In genomic region chr3:87478716-87479115, GRCh38 we compare ENCODE assay signal across 28 cellular contexts.
"Had no signal": no experiment of that assay in that cellular context is flagged by ENCODE, and none has a peak within 500 bp of the region (broad histone marks: within the 10 kb centered on the region; RNA-seq: fewer than 3 reads in every experiment).

No MANE protein-coding gene starts in this region.

- H3K36me3 ChIP-seq: ascending aorta, cardiac muscle cell, MG63 had no signal

- H3K36me3 Mint-ChIP-seq: activated CD4-positive, alpha-beta memory T cell treated with anti-CD3 and anti-CD28 coated beads for 36 hours; activated naive CD8-positive, alpha-beta T cell treated with anti-CD3 and anti-CD28 coated beads, Interleukin-2, amount 10 ng/mL, durations not matched to agents 7 days and 5 days had no signal

- H3K9me3 ChIP-seq: ascending aorta, body of pancreas, MG63 had no signal

- ATAC-seq: activated T-helper 17 cell treated with anti-CD3 and anti-CD28 coated beads, Interleukin-2, amount 50 U/mL, for 72 hours; body of pancreas; T-helper 17 cell had no signal

- H3K4me3 ChIP-seq: ascending aorta, body of pancreas, cardiac muscle cell, MG63 had no signal

- H3K4me1 Mint-ChIP-seq: activated CD4-positive, alpha-beta T cell treated with anti-CD3 and anti-CD28 coated beads, Interleukin-2, amount 10 ng/mL, durations not matched to agents 7 days and 5 days; activated naive CD8-positive, alpha-beta T cell treated with anti-CD3 and anti-CD28 coated beads, Interleukin-2, amount 10 ng/mL, durations not matched to agents 7 days and 5 days; activated T-helper 17 cell treated with anti-CD3 and anti-CD28 coated beads, Interleukin-2, amount 50 U/mL, for 72 hours; T-helper 17 cell had no signal

- H3K4me1 ChIP-seq: ascending aorta, body of pancreas had no signal

- H3K27ac ChIP-seq: ascending aorta, body of pancreas, cardiac muscle cell had no signal

- H3K27ac Mint-ChIP-seq: activated CD4-positive, alpha-beta memory T cell treated with anti-CD3 and anti-CD28 coated beads for 36 hours; activated CD4-positive, alpha-beta T cell treated with anti-CD3 and anti-CD28 coated beads, Interleukin-2, amount 10 ng/mL, durations not matched to agents 7 days and 5 days; activated naive CD8-positive, alpha-beta T cell treated with anti-CD3 and anti-CD28 coated beads, Interleukin-2, amount 10 ng/mL, durations not matched to agents 7 days and 5 days; activated T-helper 17 cell treated with anti-CD3 and anti-CD28 coated beads, Interleukin-2, amount 50 U/mL, for 72 hours; T-helper 17 cell had no signal

- H3K9me3 Mint-ChIP-seq: activated CD4-positive, alpha-beta T cell treated with anti-CD3 and anti-CD28 coated beads, Interleukin-2, amount 10 ng/mL, durations not matched to agents 7 days and 5 days; activated naive CD8-positive, alpha-beta T cell treated with anti-CD3 and anti-CD28 coated beads, Interleukin-2, amount 10 ng/mL, durations not matched to agents 7 days and 5 days had no signal

- H3K4me3 Mint-ChIP-seq: activated CD4-positive, alpha-beta memory T cell treated with anti-CD3 and anti-CD28 coated beads for 36 hours; activated CD4-positive, alpha-beta T cell treated with anti-CD3 and anti-CD28 coated beads, Interleukin-2, amount 10 ng/mL, durations not matched to agents 7 days and 5 days; activated naive CD8-positive, alpha-beta T cell treated with anti-CD3 and anti-CD28 coated beads, Interleukin-2, amount 10 ng/mL, durations not matched to agents 7 days and 5 days; activated T-helper 17 cell treated with anti-CD3 and anti-CD28 coated beads, Interleukin-2, amount 50 U/mL, for 72 hours; T-helper 17 cell had no signal

- H3K27me3 ChIP-seq: ascending aorta, body of pancreas, cardiac muscle cell, MG63 had no signal

- DNase-seq: activated CD4-positive, alpha-beta memory T cell treated with anti-CD3 and anti-CD28 coated beads for 36 hours; activated CD4-positive, alpha-beta T cell treated with anti-CD3 and anti-CD28 coated beads, Interleukin-2, amount 10 ng/mL, durations not matched to agents 7 days and 5 days; activated CD4-positive, CD25-positive, alpha-beta regulatory T cell; activated CD8-positive, alpha-beta memory T cell treated with anti-CD3 and anti-CD28 coated beads for 24 hours; activated gamma-delta T cell treated with Interleukin-2 at 50 U/mL for 16 hours; activated naive CD4-positive, alpha-beta T cell treated with anti-CD3 and anti-CD28 coated beads, Interleukin-2, amount 50 U/mL, for 16 hours; activated naive CD8-positive, alpha-beta T cell treated with anti-CD3 and anti-CD28 coated beads, Interleukin-2, amount 10 ng/mL, durations not matched to agents 7 days and 5 days; activated T-cell treated with anti-CD3 and anti-CD28 coated beads for 4 hours; activated T-cell treated with anti-CD3 and anti-CD28 coated beads, Interleukin-2, amount 50 U/mL, for 48 hours; body of pancreas; KG1; MG63; MV-4-11; NCI-H1092 treated with DMSO at 0.1 percent for 48 hours; NCI-H1417 treated with DMSO at 0.1 percent for 48 hours; NCI-H1694; NCI-H2029; NCI-H2107; NCI-H510A treated with DMSO at 0.1 percent for 48 hours; NCI-H69; NK-92 treated with Interleukin-12 subunit alpha and Interleukin-12 subunit beta, amount 100 ng/mL, for 24 hours; OCI-M1; SHP77 treated with DMSO at 0.1 percent for 48 hours; T-helper 17 cell; T-helper 9 cell had no signal

- H3K27me3 Mint-ChIP-seq: activated CD4-positive, alpha-beta memory T cell treated with anti-CD3 and anti-CD28 coated beads for 36 hours; activated CD4-positive, alpha-beta T cell treated with anti-CD3 and anti-CD28 coated beads, Interleukin-2, amount 10 ng/mL, durations not matched to agents 7 days and 5 days; activated naive CD8-positive, alpha-beta T cell treated with anti-CD3 and anti-CD28 coated beads, Interleukin-2, amount 10 ng/mL, durations not matched to agents 7 days and 5 days; activated T-helper 17 cell treated with anti-CD3 and anti-CD28 coated beads, Interleukin-2, amount 50 U/mL, for 72 hours; T-helper 17 cell had no signal
